ENCODE assay signal across 8 cellular contexts in genomic region chr3:141312359-141313090, GRCh38. TPM values are rescaled to one million over a fixed set of nuclear protein-coding genes. Genes with fewer than 3 reads are reported as not detected.
A peak's percentile ranks its signal among the peaks of the same experiment; 100 is the strongest.
DNase-seq lines count a peak whose midpoint lies in the region; ATAC-seq, FAIRE-seq and TF ChIP-seq lines count a peak whose summit lies in the region.

No MANE protein-coding gene starts in this region.

- 2% methylated on average over 16 of the region's 16 CpGs for WGBS in K562 (ENCODE audit: insufficient coverage, low coverage, missing lambda C conversion rate)
- WGBS in mesendoderm (ENCODE audit: extremely low coverage, insufficient coverage, low lambda C conversion rate) = no CpG with 5 or more reads among the region's 16 CpGs
- WGBS in urinary bladder = 65% methylated on average over 16 of the region's 16 CpGs

- H2BK120ac ChIP-seq in mesendoderm (ENCODE audit: low read depth, low read length) = peak overlapping the region; percentile 8

- TF ChIP-seq EP300 in K562 (IDR thresholded peaks at IDR 0.05; ENCODE audit: low read length) = peak; percentile 29; the same call in 1 of the 2 replicates

- no peaks in the 10 kb centered on the region for H3K79me1 ChIP-seq in mesendoderm (ENCODE audit: low read length)

- H3K79me2 ChIP-seq in K562 (ENCODE audit: control insufficient read depth, insufficient read depth, low read length) = peaks cover 9% of the 10 kb centered on the region
- H3K79me2 ChIP-seq in mesendoderm (ENCODE audit: control insufficient read depth, insufficient read depth, low read length) = no peaks in the 10 kb centered on the region

- H3K36me3 ChIP-seq in K562 (ENCODE audit: control insufficient read depth, insufficient read depth, low read length) (no peaks in the 10 kb centered on the region), mesendoderm (ENCODE audit: control insufficient read depth, insufficient read depth, low read length) (no peaks in the 10 kb centered on the region), urinary bladder (ENCODE audit: insufficient read depth) (no peaks in the 10 kb centered on the region)

- intact Hi-C loops in Right ventricle myocardium inferior (cut with DNase I) = loop anchor here (2.0 to 5.0 kb wide), 3 partner anchors 44 to 250 kb away; no protein-coding TSS in a partner anchor
- intact Hi-C loops in cardiac septum (cut with DNase I) = loop anchor here (2.0 to 5.0 kb wide), 3 partner anchors 48 to 245 kb away; no protein-coding TSS in a partner anchor
- intact Hi-C loops in K562 (cut with micrococcal nuclease) = loop anchor here (1.0 to 5.0 kb wide), 4 partner anchors 40 to 335 kb away; partner anchors contain the start of gene ZBTB38

- peak overlapping the region; percentile 12 for H2BK5ac ChIP-seq in mesendoderm (ENCODE audit: low read length)

- FAIRE-seq in K562 (lab: Jason Lieb, UNC) = no peak

- ATAC-seq in Right ventricle myocardium inferior (no peak), K562 (peak; percentile 67)

- H3K4me3 ChIP-seq in K562 = no peak overlapping the region
- H3K4me3 ChIP-seq in mesendoderm (ENCODE audit: low read length) = no peak overlapping the region
- H3K4me3 ChIP-seq in urinary bladder (ENCODE audit: low read depth, low read length) = peak overlapping the region; percentile 57

- CTCF ChIA-PET in K562 (lab: Yijun Ruan, JAX; ENCODE audit: low intra/inter-chr PET ratio) = interaction anchor here (0.6 to 2.3 kb wide), 7 partner anchors 49 to 249 kb away, joined by 3 to 36 read pairs (median 4); no protein-coding TSS in a partner anchor

- no peak overlapping the region for H3K18ac ChIP-seq in mesendoderm (ENCODE audit: low read length)

- no peak overlapping the region for H2BK15ac ChIP-seq in mesendoderm (replicated peaks; ENCODE audit: low read depth)

- H3K4ac ChIP-seq in mesendoderm (ENCODE audit: low read depth, low read length) = peak overlapping the region; percentile 23

- peak overlapping the region; percentile 94 for H2AFZ ChIP-seq in K562 (ENCODE audit: low read depth, low read length)

- peak; percentile 64 for DNase-seq in Right ventricle myocardium inferior (ENCODE audit: missing footprints)
- no peak for DNase-seq in cardiac septum (ENCODE audit: low spot score)
- DNase-seq in K562 (ENCODE audit: extremely low read depth in 1 of 4, low spot score in 3 of 4) = peak; percentile 71 to 95 (median 78)
- DNase-seq in mesendoderm = peak; percentile 56
- DNase-seq in kidney tubule cell (ENCODE audit: low spot score) = no peak
- no peak for DNase-seq in NCI-H1417 (lab: John Stamatoyannopoulos, UW)
- no peak for DNase-seq in NOMO-1 treated with DMSO at 0.1 percent for 48 hours (lab: John Stamatoyannopoulos, UW; ENCODE audit: unreplicated experiment)

- no TSS peak for BruUV-seq in K562 (replicated peaks; lab: Mats Ljungman, UMichigan)

- H3K9me3 ChIP-seq in K562 (replicated peaks; ENCODE audit: control insufficient read depth, insufficient read depth, low read depth, low read length) = no peaks in the 10 kb centered on the region

- H4K8ac ChIP-seq in mesendoderm (ENCODE audit: low read depth, low read length) = no peak overlapping the region

- H3K9ac ChIP-seq in K562 (ENCODE audit: insufficient read depth in 1 of 2, low read depth in 2 of 2, low read length in 2 of 2) (peak overlapping the region; percentile 59 to 69; a peak in 3 of 4 replicates), mesendoderm (ENCODE audit: low read length) (peak overlapping the region; percentile 5)

- H4K20me1 ChIP-seq in K562 (replicated peaks; ENCODE audit: control insufficient read depth, insufficient read depth, low read length) = no peaks in the 10 kb centered on the region

- no peaks in the 10 kb centered on the region for H3K9me1 ChIP-seq in K562 (ENCODE audit: control insufficient read depth, insufficient read depth, low read length)

- POLR2A ChIA-PET in K562 (lab: Yijun Ruan, JAX) = interaction anchor here (0.6 to 3.0 kb wide), 14 partner anchors 10 to 245 kb away, joined by 3 to 25 read pairs (median 4); no protein-coding TSS in a partner anchor

- H3K4me1 ChIP-seq in K562 (replicated peaks in 1 of 2; ENCODE audit: control insufficient read depth in 2 of 2, insufficient read depth in 2 of 2, low read length in 2 of 2) (peaks cover 16 to 27% of the 10 kb centered on the region in 2 experiments), mesendoderm (ENCODE audit: control insufficient read depth, low read depth, low read length) (peaks cover 2% of the 10 kb centered on the region), urinary bladder (ENCODE audit: insufficient read depth) (no peaks in the 10 kb centered on the region)

- H3K23ac ChIP-seq in mesendoderm (ENCODE audit: low read length) = no peak overlapping the region

- peak overlapping the region; percentile 61 for H3K56ac ChIP-seq in mesendoderm (ENCODE audit: low read length)

- in situ Hi-C loops in K562 (cut with MboI) = loop anchor here (5.0 kb wide), 2 partner anchors 140 to 250 kb away; no protein-coding TSS in a partner anchor

- H2AK5ac ChIP-seq in mesendoderm (ENCODE audit: low read length) = peak overlapping the region; percentile 57

- H3K27me3 ChIP-seq in K562 (ENCODE audit: control insufficient read depth in 2 of 2, insufficient read depth in 2 of 2, low read length in 2 of 2) (no peaks in the 10 kb centered on the region), mesendoderm (ENCODE audit: insufficient read depth, low read length, poor library complexity) (no peaks in the 10 kb centered on the region)

- 0 out of 6 replicates have a peak, but pooled peaks of 1 of the 3 experiments have one; percentile 21 for TF ChIP-seq CTCF in K562 (IDR thresholded peaks at IDR 0.05 in 2 of 3, conservative IDR thresholded peaks at IDR 0.05 in 1 of 3; ENCODE audit: insufficient read depth in 2 of 3, low read depth in 1 of 3, low read length in 3 of 3)

- H3K27ac ChIP-seq in K562 (ENCODE audit: extremely low read depth, low read depth, low read length) (peak overlapping the region; percentile 82), mesendoderm (ENCODE audit: low read depth, low read length) (peak overlapping the region; percentile 13), urinary bladder (ENCODE audit: low read depth) (no peak overlapping the region)

- no peak for TF ChIP-seq POLR2A in K562 (conservative IDR thresholded peaks at IDR 0.05)

- H3K4me2 ChIP-seq in K562 (ENCODE audit: insufficient read depth, low read length) (peak overlapping the region; percentile 78), mesendoderm (ENCODE audit: low read length) (no peak overlapping the region)

- TF ChIP-seq RAD21 in K562 (CRISPR knock-in tag; conservative IDR thresholded peaks at IDR 0.05 in 1 of 2, IDR thresholded peaks at IDR 0.05 in 1 of 2) = peak; percentile 42 to 57

- H4K5ac ChIP-seq in mesendoderm (ENCODE audit: low read length) = no peak overlapping the region

TF ChIP-seq in K562, 482 proteins besides CTCF, POLR2A, EP300 and RAD21 (continues in another document):
- TF ChIP-seq, protein P1, sequence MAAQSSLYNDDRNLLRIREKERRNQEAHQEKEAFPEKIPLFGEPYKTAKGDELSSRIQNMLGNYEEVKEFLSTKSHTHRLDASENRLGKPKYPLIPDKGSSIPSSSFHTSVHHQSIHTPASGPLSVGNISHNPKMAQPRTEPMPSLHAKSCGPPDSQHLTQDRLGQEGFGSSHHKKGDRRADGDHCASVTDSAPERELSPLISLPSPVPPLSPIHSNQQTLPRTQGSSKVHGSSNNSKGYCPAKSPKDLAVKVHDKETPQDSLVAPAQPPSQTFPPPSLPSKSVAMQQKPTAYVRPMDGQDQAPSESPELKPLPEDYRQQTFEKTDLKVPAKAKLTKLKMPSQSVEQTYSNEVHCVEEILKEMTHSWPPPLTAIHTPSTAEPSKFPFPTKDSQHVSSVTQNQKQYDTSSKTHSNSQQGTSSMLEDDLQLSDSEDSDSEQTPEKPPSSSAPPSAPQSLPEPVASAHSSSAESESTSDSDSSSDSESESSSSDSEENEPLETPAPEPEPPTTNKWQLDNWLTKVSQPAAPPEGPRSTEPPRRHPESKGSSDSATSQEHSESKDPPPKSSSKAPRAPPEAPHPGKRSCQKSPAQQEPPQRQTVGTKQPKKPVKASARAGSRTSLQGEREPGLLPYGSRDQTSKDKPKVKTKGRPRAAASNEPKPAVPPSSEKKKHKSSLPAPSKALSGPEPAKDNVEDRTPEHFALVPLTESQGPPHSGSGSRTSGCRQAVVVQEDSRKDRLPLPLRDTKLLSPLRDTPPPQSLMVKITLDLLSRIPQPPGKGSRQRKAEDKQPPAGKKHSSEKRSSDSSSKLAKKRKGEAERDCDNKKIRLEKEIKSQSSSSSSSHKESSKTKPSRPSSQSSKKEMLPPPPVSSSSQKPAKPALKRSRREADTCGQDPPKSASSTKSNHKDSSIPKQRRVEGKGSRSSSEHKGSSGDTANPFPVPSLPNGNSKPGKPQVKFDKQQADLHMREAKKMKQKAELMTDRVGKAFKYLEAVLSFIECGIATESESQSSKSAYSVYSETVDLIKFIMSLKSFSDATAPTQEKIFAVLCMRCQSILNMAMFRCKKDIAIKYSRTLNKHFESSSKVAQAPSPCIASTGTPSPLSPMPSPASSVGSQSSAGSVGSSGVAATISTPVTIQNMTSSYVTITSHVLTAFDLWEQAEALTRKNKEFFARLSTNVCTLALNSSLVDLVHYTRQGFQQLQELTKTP (IDR thresholded peaks at IDR 0.05; ENCODE audit: low read depth in 1 of 2, partially characterized antibody in 2 of 2) = no peak
- TF ChIP-seq ZNF274 (IDR thresholded peaks at IDR 0.05; ENCODE audit: borderline replicate concordance, low read depth, low read length) = no peak
- TF ChIP-seq ELF2 (CRISPR knock-in tag; IDR thresholded peaks at IDR 0.05) = peak; percentile 96

RNA-seq across cellular contexts. Expression of gene ZBTB38, which starts 55.8 kb away (rescaled TPM):
- total RNA-seq in Right ventricle myocardium inferior = 102 TPM
- total RNA-seq in cardiac septum = 119 TPM
- 53.5 and 97.8 TPM in 2 replicates for total RNA-seq in K562 (2011; cell fraction: chromatin; rRNA removed; ENCODE audit: low replicate concordance)
- total RNA-seq in K562 (2011; cell fraction: nucleolus; rRNA removed) = 22.0 and 29.1 TPM in 2 replicates
- total RNA-seq in K562 (2011; cell fraction: nucleoplasm; rRNA removed) = 61.7 and 84.8 TPM in 2 replicates
- total RNA-seq in K562 (2014; rRNA removed) = 22.9 and 24.8 TPM in 2 replicates
- 39.4 and 43.6 TPM in 2 replicates for total RNA-seq in K562 (2014; rRNA removed; fragmentation: Illumina TruSeq; extraction: Trizol)
- 33.5 and 33.7 TPM in 2 replicates for total RNA-seq in K562 (2015; rRNA removed; fragmentation: Illumina TruSeq; extraction: Trizol)
- total RNA-seq in K562 (2021) = 30.7 and 36.3 TPM in 2 replicates
- 18.0 and 22.5 TPM in 2 replicates for polyA plus RNA-seq in K562 (2011; rRNA removed)
- 6.7 and 14.9 TPM in 2 replicates for polyA plus RNA-seq in K562 (2011; cell fraction: cytosol; rRNA removed)
- polyA plus RNA-seq in K562 (2011; cell fraction: nucleus; rRNA removed) = 22.7 and 28.6 TPM in 2 replicates
- 19.0 and 21.1 TPM in 2 replicates for polyA plus RNA-seq in K562 (2012)
- 24.0 and 26.2 TPM in 2 replicates for polyA plus RNA-seq in K562 (2014; fragmentation: Illumina TruSeq; extraction: Trizol)
- 10 to 100 TPM; 14.2 to 17.9 TPM for polyA plus RNA-seq in K562 (2014; fragmentation: Nextera tagmentation; extraction: Ambion mirVana)
- 12.1 and 12.6 TPM in 2 replicates for polyA plus RNA-seq in K562 (2014; rRNA removed)
- 64.1 and 109 TPM in 2 replicates for polyA minus RNA-seq in K562 (2011; rRNA and poly(A)+ RNA removed)
- polyA minus RNA-seq in K562 (2011; cell fraction: cytosol; rRNA and poly(A)+ RNA removed) = 27.8 and 34.9 TPM in 2 replicates
- polyA minus RNA-seq in K562 (2011; cell fraction: nucleus; rRNA and poly(A)+ RNA removed) = 35.9 and 61.9 TPM in 2 replicates
- 20.8 TPM for polyA plus RNA-seq in mesendoderm (2013, experiment 1 of 2)
- polyA plus RNA-seq in mesendoderm (2013, experiment 2 of 2) = 20.5 TPM
- 124 TPM for total RNA-seq in urinary bladder
- 42.4 TPM for polyA plus RNA-seq in urinary bladder

Comparison
In these comparisons a context has a peak if more than half of its experiments do, and no peak if none do; other contexts are left out.
1. DNase-seq: peak in Right ventricle myocardium inferior (single experiment), K562 (4 of 4) and mesendoderm (single experiment); none in cardiac septum (single experiment), kidney tubule cell (single experiment), NCI-H1417 (0 of 3) and NOMO-1 treated with DMSO at 0.1 percent for 48 hours (single experiment).